Comparison of ENCODE assay signal across 1 cellular context in the genomic region with DNA sequence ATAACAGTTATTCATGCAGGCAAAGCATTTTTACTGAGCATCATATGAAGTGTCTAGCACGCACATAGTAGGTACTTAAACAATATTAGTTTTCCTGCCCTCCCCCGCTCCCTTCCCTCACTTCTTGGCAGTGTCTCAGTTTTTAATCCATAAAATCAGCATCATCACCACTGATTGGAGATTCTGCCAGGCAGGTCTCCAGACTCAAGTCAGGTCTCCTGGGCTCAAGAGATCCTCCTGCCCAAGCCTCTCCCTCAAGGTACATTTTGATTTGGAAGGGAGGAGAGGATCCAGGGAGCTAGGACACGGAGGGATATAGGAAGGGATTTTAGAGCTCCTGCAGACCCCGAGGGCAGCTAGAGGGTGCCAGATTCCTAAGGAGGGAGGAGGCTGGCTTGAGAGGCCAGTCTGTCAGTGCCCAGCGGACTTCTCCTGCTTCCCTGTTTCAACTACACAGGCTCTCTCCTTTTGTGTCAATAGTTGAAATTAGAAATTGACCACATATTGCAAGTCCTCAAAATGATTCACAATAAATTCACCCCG.
TF ChIP-seq lines count a peak whose summit lies in the region.

No MANE protein-coding gene starts in this region.

TF ChIP-seq in SK-N-SH treated with all-trans-retinoic acid at 6 μM for 48 hours, 23 proteins besides CTCF, POLR2A, EP300 and RAD21 (continued from another document):
- TF ChIP-seq, protein P1, sequence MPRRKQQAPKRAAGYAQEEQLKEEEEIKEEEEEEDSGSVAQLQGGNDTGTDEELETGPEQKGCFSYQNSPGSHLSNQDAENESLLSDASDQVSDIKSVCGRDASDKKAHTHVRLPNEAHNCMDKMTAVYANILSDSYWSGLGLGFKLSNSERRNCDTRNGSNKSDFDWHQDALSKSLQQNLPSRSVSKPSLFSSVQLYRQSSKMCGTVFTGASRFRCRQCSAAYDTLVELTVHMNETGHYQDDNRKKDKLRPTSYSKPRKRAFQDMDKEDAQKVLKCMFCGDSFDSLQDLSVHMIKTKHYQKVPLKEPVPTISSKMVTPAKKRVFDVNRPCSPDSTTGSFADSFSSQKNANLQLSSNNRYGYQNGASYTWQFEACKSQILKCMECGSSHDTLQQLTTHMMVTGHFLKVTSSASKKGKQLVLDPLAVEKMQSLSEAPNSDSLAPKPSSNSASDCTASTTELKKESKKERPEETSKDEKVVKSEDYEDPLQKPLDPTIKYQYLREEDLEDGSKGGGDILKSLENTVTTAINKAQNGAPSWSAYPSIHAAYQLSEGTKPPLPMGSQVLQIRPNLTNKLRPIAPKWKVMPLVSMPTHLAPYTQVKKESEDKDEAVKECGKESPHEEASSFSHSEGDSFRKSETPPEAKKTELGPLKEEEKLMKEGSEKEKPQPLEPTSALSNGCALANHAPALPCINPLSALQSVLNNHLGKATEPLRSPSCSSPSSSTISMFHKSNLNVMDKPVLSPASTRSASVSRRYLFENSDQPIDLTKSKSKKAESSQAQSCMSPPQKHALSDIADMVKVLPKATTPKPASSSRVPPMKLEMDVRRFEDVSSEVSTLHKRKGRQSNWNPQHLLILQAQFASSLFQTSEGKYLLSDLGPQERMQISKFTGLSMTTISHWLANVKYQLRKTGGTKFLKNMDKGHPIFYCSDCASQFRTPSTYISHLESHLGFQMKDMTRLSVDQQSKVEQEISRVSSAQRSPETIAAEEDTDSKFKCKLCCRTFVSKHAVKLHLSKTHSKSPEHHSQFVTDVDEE (CRISPR knock-in tag; IDR thresholded peaks at IDR 0.05) = no peak
- TF ChIP-seq ZFP3 (CRISPR knock-in tag; IDR thresholded peaks at IDR 0.05) = no peak
- no peak for TF ChIP-seq TOX (CRISPR knock-in tag; IDR thresholded peaks at IDR 0.05; ENCODE audit: borderline replicate concordance)
- no peak for TF ChIP-seq ARNTL (CRISPR knock-in tag; IDR thresholded peaks at IDR 0.05; ENCODE audit: borderline replicate concordance, low read depth)
- TF ChIP-seq ZFP30 (CRISPR knock-in tag; IDR thresholded peaks at IDR 0.05) = no peak
- TF ChIP-seq ZNF8 (CRISPR knock-in tag; IDR thresholded peaks at IDR 0.05) = no peak
- TF ChIP-seq ZNF70 (CRISPR knock-in tag; IDR thresholded peaks at IDR 0.05) = no peak
TF ChIP-seq in SK-N-SH treated with all-trans-retinoic acid at 6 μM for 48 hours: peak in this region for 0.
